8 cellular contexts compared by ENCODE assay signal in the genomic region with DNA sequence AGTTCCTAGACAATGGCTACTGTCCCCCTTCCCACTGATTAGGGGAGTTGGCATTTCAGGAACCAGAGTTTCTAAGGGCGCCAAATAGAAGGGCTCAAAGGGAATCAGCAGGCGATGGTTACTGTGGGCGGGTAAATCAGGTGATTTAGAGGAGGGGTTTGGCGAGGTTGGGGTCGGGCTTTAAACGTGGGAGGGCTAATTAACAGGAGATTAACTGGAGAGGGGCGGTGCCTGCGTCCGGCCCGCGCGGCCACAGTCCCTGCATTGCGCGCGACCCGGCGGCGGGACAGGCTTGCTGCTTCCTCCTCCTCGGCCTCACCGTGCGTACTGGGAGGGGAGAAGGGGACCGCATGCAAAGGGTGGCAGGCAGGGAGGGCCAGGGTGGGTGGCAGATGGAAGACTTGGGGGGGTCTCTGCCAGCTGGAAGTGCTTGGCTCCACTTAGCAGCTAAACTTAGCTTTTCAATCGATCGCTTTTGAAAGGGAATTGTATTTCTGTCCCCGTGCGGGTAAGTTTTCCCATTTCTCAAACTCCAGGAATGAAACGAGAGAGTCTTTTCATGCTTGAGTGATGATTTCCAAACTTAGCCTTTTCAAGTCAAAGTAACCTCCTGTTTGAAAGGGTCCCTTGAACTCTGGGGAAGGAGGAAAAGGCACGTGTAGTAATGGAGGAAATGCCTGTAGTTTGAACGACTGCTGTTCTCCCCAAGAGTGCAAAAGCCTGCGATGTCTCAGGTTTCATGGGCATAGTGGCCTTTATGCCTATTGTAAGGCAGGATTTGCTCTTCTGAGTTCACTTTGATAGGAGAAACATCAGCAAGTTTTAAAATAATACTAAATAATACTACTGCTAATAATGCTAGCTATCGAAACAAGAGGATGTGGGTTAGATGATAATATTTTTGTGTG. TPM values are rescaled to one million over a fixed set of nuclear protein-coding genes. Genes with fewer than 3 reads are reported as not detected.
DNase-seq lines count a peak whose midpoint lies in the region; ATAC-seq and TF ChIP-seq lines count a peak whose summit lies in the region.

A gene with protein sequence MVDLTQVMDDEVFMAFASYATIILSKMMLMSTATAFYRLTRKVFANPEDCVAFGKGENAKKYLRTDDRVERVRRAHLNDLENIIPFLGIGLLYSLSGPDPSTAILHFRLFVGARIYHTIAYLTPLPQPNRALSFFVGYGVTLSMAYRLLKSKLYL (plus strand): TSS at position 255 of the 908 bp plus-strand sequence. CDS start 6,608 bp downstream, outside the sequence.

- DNase-seq in NCI-H748 (lab: John Stamatoyannopoulos, UW; ENCODE audit: unreplicated experiment) (peak; percentile 91), colonic mucosa (peak; percentile 82), left colon (peak; percentile 78 to 79), substantia nigra (lab: John Stamatoyannopoulos, UW) (peak in 27 of 49 donors; percentile 2 to 69 (median 23)), NCI-H187 (lab: John Stamatoyannopoulos, UW) (no peak), epidermal melanocyte (ENCODE audit: insufficient read length, low spot score) (no peak)

- H3K4me3 ChIP-seq in colonic mucosa: peak within 1 kb of the TSS; percentile 36

- intact Hi-C loops in colonic mucosa (cut with DNase I): no loop called here
- intact Hi-C loops in left colon (cut with DNase I, micrococcal nuclease): no loop called here

- no peaks in the 10 kb centered on the region for H3K27me3 ChIP-seq in colonic mucosa

- peak; percentile 26 for TF ChIP-seq POLR2A in GM10847 (IDR thresholded peaks at IDR 0.05; ENCODE audit: extremely low read depth, insufficient read length)

- no peaks in the 10 kb centered on the region for H3K36me3 ChIP-seq in colonic mucosa

- H3K4me1 ChIP-seq in colonic mucosa: no peaks in the 10 kb centered on the region

- ATAC-seq in HG02884 (IDR thresholded peaks at IDR 0.05; ENCODE audit: unreplicated experiment): peak; percentile 62
- peak; percentile 84 for ATAC-seq in left colon

- no peak for TF ChIP-seq CTCF in colonic mucosa (IDR thresholded peaks at IDR 0.05)

- H3K9me3 ChIP-seq in colonic mucosa: no peaks in the 10 kb centered on the region

- H3K27ac ChIP-seq in colonic mucosa (peak within 1 kb of the TSS; percentile 78), substantia nigra (ENCODE audit: low read depth, low read length, poor library complexity, severe bottlenecking) (peak within 1 kb of the TSS; percentile 42)

- H3K9ac ChIP-seq in colonic mucosa (ENCODE audit: low read depth in 2 of 2, low read length in 2 of 2): peak within 1 kb of the TSS; percentile 66 to 91

RNA-seq across cellular contexts. Expression of the gene that starts here (rescaled TPM):
- total RNA-seq in colonic mucosa: 100 to 1,000 TPM; 339 to 555 TPM
- total RNA-seq in left colon: 100 to 1,000 TPM; 333 to 354 TPM

Comparison
In these comparisons a context has a peak if more than half of its experiments do, and no peak if none do; other contexts are left out.
1. DNase-seq: peak in NCI-H748 (single experiment), colonic mucosa (single experiment), left colon (2 of 2) and substantia nigra (27 of 49); none in NCI-H187 (0 of 2) and epidermal melanocyte (single experiment).